In genomic region chr5:175124821-175125220, GRCh38 we compare ENCODE assay signal across 34 cellular contexts.
"Had no signal": no experiment of that assay in that cellular context is flagged by ENCODE, and none has a peak within 500 bp of the region (broad histone marks: within the 10 kb centered on the region; RNA-seq: fewer than 3 reads in every experiment).

No MANE protein-coding gene starts in this region.

- DNase-seq: Karpas-422, Kasumi-1, MM.1S, MV-4-11, NCI-H1048, NCI-H1092, NCI-H1092 treated with DMSO at 0.1 percent for 48 hours, NCI-H1105, NCI-H1105 treated with DMSO at 0.1 percent for 48 hours, NCI-H1417, NCI-H1417 treated with DMSO at 0.1 percent for 48 hours, NCI-H1436, NCI-H1436 treated with DMSO at 0.1 percent for 48 hours, NCI-H146, NCI-H1694, NCI-H1694 treated with DMSO at 0.1 percent for 48 hours, NCI-H187, NCI-H187 treated with DMSO at 0.1 percent for 48 hours, NCI-H1930, NCI-H2029, NCI-H2029 treated with DMSO at 0.1 percent for 48 hours, NCI-H2081, NCI-H2081 treated with DMSO at 0.1 percent for 48 hours, NCI-H2107, NCI-H2171, NCI-H2171 treated with DMSO at 0.1 percent for 48 hours, NCI-H2227 treated with DMSO at 0.1 percent for 48 hours, NCI-H226, NCI-H345, NCI-H446, NCI-H446 treated with DMSO at 0.1 percent for 48 hours, NCI-H510A had no signal

- H3K9ac ChIP-seq: KMS-11 had no signal

- H3K27ac ChIP-seq: KMS-11 had no signal

- H3K4me2 ChIP-seq: KMS-11 had no signal

- H3K36me3 ChIP-seq: MG63 had no signal

- H3K9me3 ChIP-seq: MG63 had no signal

- H3K4me3 ChIP-seq: MG63 had no signal

- H3K27me3 ChIP-seq: MG63 had no signal
